8 cellular contexts compared by ENCODE assay signal in the genomic region with DNA sequence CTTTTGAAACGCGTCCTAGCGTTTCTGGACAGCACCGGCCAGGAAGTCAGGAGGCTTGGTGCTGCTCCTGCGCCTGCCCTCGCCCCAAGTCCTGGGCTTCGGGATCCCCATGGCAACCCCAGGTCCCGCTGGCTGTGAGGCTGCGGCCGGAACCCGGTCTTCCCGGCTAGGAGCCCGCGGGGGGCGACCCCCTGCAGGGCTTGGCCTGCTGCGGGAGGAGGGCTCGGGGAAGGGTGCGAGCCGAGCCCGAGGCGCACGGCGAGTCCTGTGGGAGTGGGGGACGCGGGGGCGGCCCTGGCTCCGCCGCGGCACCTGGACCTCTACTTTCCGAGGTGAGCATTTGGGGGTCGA. TPM values are rescaled to one million over a fixed set of nuclear protein-coding genes. Genes with fewer than 3 reads are reported as not detected.
A peak's percentile ranks its signal among the peaks of the same experiment; 100 is the strongest.
DNase-seq lines count a peak whose midpoint lies in the region; ATAC-seq and TF ChIP-seq lines count a peak whose summit lies in the region.

No MANE protein-coding gene starts in this region.

- peak overlapping the region; percentile 84 to 98 (median 91) for H3K4me3 ChIP-seq in Peyer's patch
- H3K4me3 ChIP-seq in ectodermal cell (ENCODE audit: insufficient read depth, low read depth, low read length), result peak overlapping the region; percentile 98
- H3K4me3 ChIP-seq in mucosa of rectum (ENCODE audit: low read length in 2 of 2), result peak overlapping the region; percentile 80 to 81

- peak overlapping the region; percentile 56 to 69 for H3K9ac ChIP-seq in mucosa of rectum (ENCODE audit: low read depth in 1 of 2, low read length in 2 of 2)

- ATAC-seq in HG02884 (IDR thresholded peaks at IDR 0.05; ENCODE audit: unreplicated experiment), result peak; percentile 3

- peaks cover 0 to 41% (median 17%) of the 10 kb centered on the region in 4 donors for H3K4me1 ChIP-seq in Peyer's patch
- peaks cover 11% of the 10 kb centered on the region for H3K4me1 ChIP-seq in ectodermal cell (ENCODE audit: control insufficient read depth, insufficient read depth, low read length)
- peaks cover 17 to 30% of the 10 kb centered on the region in 2 donors for H3K4me1 ChIP-seq in mucosa of rectum (ENCODE audit: control insufficient read depth in 2 of 2, insufficient read depth in 2 of 2, low read length in 2 of 2)

- TF ChIP-seq CTCF in Peyer's patch (IDR thresholded peaks at IDR 0.05), result no peak

- H3K9me3 ChIP-seq in Peyer's patch, result no peaks in the 10 kb centered on the region
- no peaks in the 10 kb centered on the region for H3K9me3 ChIP-seq in ectodermal cell (ENCODE audit: control insufficient read depth, low read length)
- H3K9me3 ChIP-seq in mucosa of rectum (ENCODE audit: control insufficient read depth in 2 of 2, low read length in 2 of 2), result no peaks in the 10 kb centered on the region

- H3K27me3 ChIP-seq in Peyer's patch (no peaks in the 10 kb centered on the region), ectodermal cell (ENCODE audit: control insufficient read depth, insufficient read depth, low read length, poor library complexity, severe bottlenecking) (no peaks in the 10 kb centered on the region), mucosa of rectum (ENCODE audit: control insufficient read depth in 2 of 2, insufficient read depth in 2 of 2, low read length in 2 of 2) (no peaks in the 10 kb centered on the region)

- WGBS in ectodermal cell, 2 experiments, result 1% methylated on average over 31 of the region's 31 CpGs

- DNase-seq in stimulated activated CD4-positive, alpha-beta T cell treated with anti-CD3 and anti-CD28 coated beads, Interleukin-15, amount 100 ng/mL, for 24 hours, result peak; percentile 29
- no peak for DNase-seq in stimulated activated CD4-positive, alpha-beta T cell treated with anti-CD3 and anti-CD28 coated beads, Interleukin-1b, Interleukin-23, amount 100 ng/mL, for 48 hours
- DNase-seq in Peyer's patch (no peak), putamen (ENCODE audit: low spot score) (no peak), amniotic stem cell (lab: John Stamatoyannopoulos, UW) (no peak)

- TF ChIP-seq POLR2A in Peyer's patch (IDR thresholded peaks at IDR 0.05), result no peak

- peak overlapping the region; percentile 55 to 91 (median 70) for H3K27ac ChIP-seq in Peyer's patch
- H3K27ac ChIP-seq in ectodermal cell (ENCODE audit: insufficient read depth, low read depth, low read length, poor library complexity, severe bottlenecking), result peak overlapping the region; percentile 82
- peak overlapping the region; percentile 37 to 78 for H3K27ac ChIP-seq in mucosa of rectum (ENCODE audit: low read depth in 2 of 2, low read length in 2 of 2)

- peaks cover 0 to 18% (median 0%) of the 10 kb centered on the region in 3 donors for H3K36me3 ChIP-seq in Peyer's patch
- peaks cover 3% of the 10 kb centered on the region for H3K36me3 ChIP-seq in ectodermal cell (ENCODE audit: control insufficient read depth, insufficient read depth, low read length)
- H3K36me3 ChIP-seq in mucosa of rectum (ENCODE audit: control insufficient read depth in 2 of 2, insufficient read depth in 2 of 2, low read length in 2 of 2), result peaks cover 3 to 26% of the 10 kb centered on the region in 2 donors

RNA-seq across cellular contexts. Expression of a gene that starts 0.3 kb away (rescaled TPM):
- 10 to 100 TPM in 3 of 4 donors, 1 to 10 TPM in 1; 4.9 to 21.5 (median 15.9) TPM for total RNA-seq in Peyer's patch
- 14.9 TPM for polyA plus RNA-seq in ectodermal cell (2013, experiment 1 of 4)
- polyA plus RNA-seq in ectodermal cell (2013, experiment 2 of 4), result 18.0 TPM
- polyA plus RNA-seq in ectodermal cell (2013, experiment 3 of 4), result 10.3 TPM
- polyA plus RNA-seq in ectodermal cell (2013, experiment 4 of 4), result 9.6 TPM

RNA-seq across cellular contexts. Expression of a gene that starts 0.6 kb away (rescaled TPM):
- 100 to 1,000 TPM in 3 of 4 donors, 10 to 100 TPM in 1; 42.9 to 141 (median 120) TPM for total RNA-seq in Peyer's patch
- 97.6 TPM for polyA plus RNA-seq in ectodermal cell (2013, experiment 1 of 4)
- 96.4 TPM for polyA plus RNA-seq in ectodermal cell (2013, experiment 2 of 4)
- 47.5 TPM for polyA plus RNA-seq in ectodermal cell (2013, experiment 3 of 4)
- polyA plus RNA-seq in ectodermal cell (2013, experiment 4 of 4), result 68.0 TPM

RNA-seq across cellular contexts. Expression of a gene that starts 21.4 kb away (rescaled TPM):
- total RNA-seq in Peyer's patch, result 10 to 100 TPM; 16.9 to 29.6 (median 19.9) TPM
- polyA plus RNA-seq in ectodermal cell (2013, experiment 1 of 4), result 27.9 TPM
- 27.2 TPM for polyA plus RNA-seq in ectodermal cell (2013, experiment 2 of 4)
- polyA plus RNA-seq in ectodermal cell (2013, experiment 3 of 4), result 23.1 TPM
- polyA plus RNA-seq in ectodermal cell (2013, experiment 4 of 4), result 26.9 TPM
